15 cellular contexts compared by ENCODE assay signal in genomic region chr5:178068293-178068692, GRCh38.
DNase-seq lines count a peak whose midpoint lies in the region; ATAC-seq and TF ChIP-seq lines count a peak whose summit lies in the region.
"Had no signal": no experiment of that assay in that cellular context is flagged by ENCODE, and none has a peak within 500 bp of the region (broad histone marks: within the 10 kb centered on the region; RNA-seq: fewer than 3 reads in every experiment).

No MANE protein-coding gene starts in this region.

- H3K27ac Mint-ChIP-seq in memory B cell = no peak overlapping the region
- H3K27ac Mint-ChIP-seq: CD4-positive, alpha-beta T cell; natural killer cell treated with Interleukin-12 subunit alpha and Interleukin-12 subunit beta and Interleukin-15 and Interleukin-18, amount 100 ng/mL, for 72 hours had no signal

- peak overlapping the region; percentile 88 for H3K27ac ChIP-seq in DOHH2 (ENCODE audit: low read depth, low read length)
- H3K27ac ChIP-seq: right lobe of liver had no signal

- peaks cover 14% of the 10 kb centered on the region for H3K4me1 Mint-ChIP-seq in memory B cell

- H3K79me2 ChIP-seq in DOHH2 (ENCODE audit: control insufficient read depth, low read length) = no peaks in the 10 kb centered on the region

- H3K4me3 Mint-ChIP-seq in memory B cell = peak overlapping the region; percentile 29
- H3K4me3 Mint-ChIP-seq: CD4-positive, alpha-beta T cell; natural killer cell treated with Interleukin-12 subunit alpha and Interleukin-12 subunit beta and Interleukin-15 and Interleukin-18, amount 100 ng/mL, for 72 hours had no signal

- peak overlapping the region; percentile 71 for H3K4me2 ChIP-seq in DOHH2 (ENCODE audit: low read length)

- H3K4me1 ChIP-seq in DOHH2 (ENCODE audit: control insufficient read depth, low read length) = peaks cover 60% of the 10 kb centered on the region
- H3K4me1 ChIP-seq: right lobe of liver had no signal

- no peaks in the 10 kb centered on the region for H3K9me2 ChIP-seq in DOHH2 (replicated peaks; ENCODE audit: control insufficient read depth, low read length)

- H3K9me3 Mint-ChIP-seq in memory B cell = no peaks in the 10 kb centered on the region
- H3K9me3 Mint-ChIP-seq: CD4-positive, alpha-beta T cell; natural killer cell treated with Interleukin-12 subunit alpha and Interleukin-12 subunit beta and Interleukin-15 and Interleukin-18, amount 100 ng/mL, for 72 hours had no signal

- no peaks in the 10 kb centered on the region for H3K36me3 Mint-ChIP-seq in memory B cell
- H3K36me3 Mint-ChIP-seq: natural killer cell treated with Interleukin-12 subunit alpha and Interleukin-12 subunit beta and Interleukin-15 and Interleukin-18, amount 100 ng/mL, for 72 hours had no signal

- peak; percentile 23 for DNase-seq in NCI-H128 (lab: John Stamatoyannopoulos, UW; ENCODE audit: unreplicated experiment)
- DNase-seq in NCI-H748 treated with DMSO at 0.1 percent for 48 hours (lab: John Stamatoyannopoulos, UW) = peak; percentile 60
- peak in 1 of 2 donors; percentile 36 for DNase-seq in memory B cell (ENCODE audit: low spot score in 2 of 2)
- DNase-seq in stimulated activated CD4-positive, alpha-beta T cell treated with anti-CD3 and anti-CD28 coated beads, Interleukin-15, amount 100 ng/mL, for 24 hours = no peak
- DNase-seq: activated CD8-positive, alpha-beta memory T cell treated with anti-CD3 and anti-CD28 coated beads, Interleukin-2, amount 50 U/mL, for 48 hours; CD4-positive, alpha-beta T cell; erythroblast; KBM-7; left cardiac atrium; right lobe of liver had no signal

- ATAC-seq in memory B cell (ENCODE audit: low read depth) (peak; percentile 79), GM18861 (IDR thresholded peaks at IDR 0.05; ENCODE audit: unreplicated experiment) (no peak), GM21723 (IDR thresholded peaks at IDR 0.05; ENCODE audit: unreplicated experiment) (no peak), GM19023 (IDR thresholded peaks at IDR 0.05; ENCODE audit: unreplicated experiment) (no peak)
- ATAC-seq: left cardiac atrium, right lobe of liver had no signal

- no peak for TF ChIP-seq CTCF in DOHH2 (IDR thresholded peaks at IDR 0.05; ENCODE audit: low read depth, low read length, poor library complexity, severe bottlenecking)

- no peaks in the 10 kb centered on the region for H4K20me1 ChIP-seq in DOHH2 (ENCODE audit: control insufficient read depth, insufficient read depth, low read depth, low read length)

- peaks cover 19% of the 10 kb centered on the region for H3F3A ChIP-seq in DOHH2 (ENCODE audit: control insufficient read depth, insufficient read depth)

- H3K4me3 ChIP-seq in DOHH2 (ENCODE audit: low read length) = peak overlapping the region; percentile 43
- H3K4me3 ChIP-seq: right lobe of liver had no signal

- H3K27me3 ChIP-seq in DOHH2 (ENCODE audit: control insufficient read depth, low read length) = no peaks in the 10 kb centered on the region
- H3K27me3 ChIP-seq: right lobe of liver had no signal

- H3K27me3 Mint-ChIP-seq in memory B cell = peaks cover 4% of the 10 kb centered on the region
- H3K27me3 Mint-ChIP-seq: CD4-positive, alpha-beta T cell had no signal

- H3K36me3 ChIP-seq in DOHH2 (ENCODE audit: control insufficient read depth, low read length) = no peaks in the 10 kb centered on the region
- H3K36me3 ChIP-seq: right lobe of liver had no signal

- no peaks in the 10 kb centered on the region for H3K9me3 ChIP-seq in DOHH2 (ENCODE audit: control insufficient read depth, insufficient read depth, low read length)
- H3K9me3 ChIP-seq: right lobe of liver had no signal
